18 cellular contexts compared by ENCODE assay signal in the genomic region with DNA sequence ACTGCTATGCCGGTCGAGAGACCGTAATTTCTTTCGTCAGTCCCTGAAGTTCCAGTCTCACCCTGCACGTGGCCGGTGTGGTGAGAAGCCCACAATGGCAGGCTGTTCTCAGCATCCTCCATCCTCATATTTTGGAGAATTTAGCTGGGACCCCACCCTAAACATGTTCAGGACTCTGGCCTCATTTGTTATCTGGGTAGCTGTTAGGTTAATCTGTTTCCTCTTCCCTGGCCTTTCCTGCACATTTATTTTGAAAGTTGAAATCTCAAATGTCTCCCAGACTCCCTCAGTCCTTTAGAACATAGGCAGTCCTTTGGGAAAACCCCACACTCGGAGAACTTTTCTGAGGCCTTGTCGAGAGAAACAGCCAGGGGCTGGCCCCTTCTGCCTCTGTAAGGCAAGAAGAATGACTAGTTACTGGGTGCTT.
"Had no signal": no experiment of that assay in that cellular context is flagged by ENCODE, and none has a peak within 500 bp of the region (broad histone marks: within the 10 kb centered on the region; RNA-seq: fewer than 3 reads in every experiment).

No MANE protein-coding gene starts in this region.

- H2AFZ ChIP-seq: parathyroid adenoma had no signal

- H3K36me3 ChIP-seq: colonic mucosa, esophagus muscularis mucosa had no signal

- H3K27me3 ChIP-seq: colonic mucosa, esophagus muscularis mucosa had no signal

- H3K9me3 ChIP-seq: colonic mucosa, esophagus muscularis mucosa, SK-N-SH had no signal

- H3K9ac ChIP-seq: parathyroid adenoma, SK-N-SH had no signal

- H3K4me2 ChIP-seq: SK-N-SH had no signal

- H3K4me1 ChIP-seq: colonic mucosa, parathyroid adenoma had no signal

- H3K36me3 Mint-ChIP-seq: activated naive CD8-positive, alpha-beta T cell; natural killer cell; T-cell had no signal

- H3K4me3 ChIP-seq: colonic mucosa, esophagus muscularis mucosa, lung, skin epidermis had no signal

- H3K4me3 Mint-ChIP-seq: activated CD8-positive, alpha-beta memory T cell treated with anti-CD3 and anti-CD28 coated beads, Interleukin-2, amount 10 ng/mL, durations not matched to agents 7 days and 5 days; activated naive CD8-positive, alpha-beta T cell; natural killer cell; stimulated activated naive CD8-positive, alpha-beta T cell treated with anti-CD3 and anti-CD28 coated beads, Interleukin-15, Interleukin-2, amounts not matched to agents 100 ng/mL and 50 ng/mL, for 24 hours; T-cell had no signal

- H3K9me3 Mint-ChIP-seq: natural killer cell; stimulated activated naive CD8-positive, alpha-beta T cell treated with anti-CD3 and anti-CD28 coated beads, Interleukin-15, Interleukin-2, amounts not matched to agents 100 ng/mL and 50 ng/mL, for 24 hours; T-cell had no signal

- H3K27ac ChIP-seq: colonic mucosa, esophagus muscularis mucosa, parathyroid adenoma, skin epidermis had no signal

- H3K27me3 Mint-ChIP-seq: activated CD8-positive, alpha-beta memory T cell treated with anti-CD3 and anti-CD28 coated beads, Interleukin-2, amount 10 ng/mL, durations not matched to agents 7 days and 5 days; activated naive CD8-positive, alpha-beta T cell; stimulated activated naive CD8-positive, alpha-beta T cell treated with anti-CD3 and anti-CD28 coated beads, Interleukin-15, Interleukin-2, amounts not matched to agents 100 ng/mL and 50 ng/mL, for 24 hours; T-cell had no signal

- H3K27ac Mint-ChIP-seq: activated CD8-positive, alpha-beta memory T cell treated with anti-CD3 and anti-CD28 coated beads, Interleukin-2, amount 10 ng/mL, durations not matched to agents 7 days and 5 days; activated naive CD8-positive, alpha-beta T cell; natural killer cell; stimulated activated naive CD8-positive, alpha-beta T cell treated with anti-CD3 and anti-CD28 coated beads, Interleukin-15, Interleukin-2, amounts not matched to agents 100 ng/mL and 50 ng/mL, for 24 hours; T-cell had no signal

- DNase-seq: activated CD4-positive, alpha-beta T cell treated with anti-CD3 and anti-CD28 coated beads, Interleukin-2, amount 50 U/mL, for 48 hours; activated CD4-positive, CD25-positive, alpha-beta regulatory T cell treated with anti-CD3 and anti-CD28 coated beads, Interleukin-2, amount 50 U/mL, for 72 hours; activated CD8-positive, alpha-beta memory T cell treated with anti-CD3 and anti-CD28 coated beads, Interleukin-2, amount 10 ng/mL, durations not matched to agents 7 days and 5 days; central memory CD4-positive, alpha-beta T cell; colonic mucosa; natural killer cell; retina; SHP77 treated with DMSO at 0.1 percent for 48 hours; SK-N-SH; T-cell; T1000; trophoblast cell had no signal
